In genomic region chr10:95908450-95908849, GRCh38 we compare ENCODE assay signal across 8 cellular contexts. TPM values are rescaled to one million over a fixed set of nuclear protein-coding genes. Genes with fewer than 3 reads are reported as not detected.
DNase-seq lines count a peak whose midpoint lies in the region; ATAC-seq and TF ChIP-seq lines count a peak whose summit lies in the region.

No MANE protein-coding gene starts in this region.

- TF ChIP-seq POLR2A in GM18505 (IDR thresholded peaks at IDR 0.05; ENCODE audit: borderline replicate concordance, extremely low read depth, insufficient read depth, insufficient read length) = no peak

- H3K27me3 Mint-ChIP-seq in activated T-cell treated with anti-CD3 and anti-CD28 coated beads, Interleukin-2, amount 50 U/mL, for 4 hours (ENCODE audit: low read depth) = no peaks in the 10 kb centered on the region
- H3K27me3 Mint-ChIP-seq in T-helper 17 cell = no peaks in the 10 kb centered on the region

- H3K36me3 ChIP-seq in hepatocyte (replicated peaks; ENCODE audit: insufficient read depth, low read depth) (no peaks in the 10 kb centered on the region), smooth muscle cell (ENCODE audit: low read depth) (no peaks in the 10 kb centered on the region)

- peak overlapping the region; percentile 91 for H3K4me3 Mint-ChIP-seq in activated T-cell treated with anti-CD3 and anti-CD28 coated beads, Interleukin-2, amount 50 U/mL, for 4 hours
- H3K4me3 Mint-ChIP-seq in T-helper 17 cell = peak overlapping the region; percentile 95

- H3F3A ChIP-seq in smooth muscle cell (ENCODE audit: low read depth) = no peaks in the 10 kb centered on the region

- ATAC-seq in activated T-cell treated with anti-CD3 and anti-CD28 coated beads, Interleukin-2, amount 50 U/mL, for 4 hours = no peak
- ATAC-seq in T-helper 17 cell = no peak
- no peak for ATAC-seq in GM18505 (IDR thresholded peaks at IDR 0.05; ENCODE audit: unreplicated experiment)
- no peak for ATAC-seq in sciatic nerve

- H4K20me1 ChIP-seq in hepatocyte (ENCODE audit: insufficient read depth, poor library complexity, severe bottlenecking) (no peaks in the 10 kb centered on the region), smooth muscle cell (ENCODE audit: low read depth) (no peaks in the 10 kb centered on the region)

- no peaks in the 10 kb centered on the region for H3K9me3 ChIP-seq in T-helper 17 cell (ENCODE audit: control insufficient read depth, low read length, poor library complexity, severe bottlenecking)
- H3K9me3 ChIP-seq in hepatocyte (ENCODE audit: low read depth) = no peaks in the 10 kb centered on the region
- H3K9me3 ChIP-seq in smooth muscle cell (replicated peaks; ENCODE audit: low read depth) = no peaks in the 10 kb centered on the region

- H3K9me3 Mint-ChIP-seq in activated T-cell treated with anti-CD3 and anti-CD28 coated beads, Interleukin-2, amount 50 U/mL, for 4 hours = no peaks in the 10 kb centered on the region

- H3K4me1 ChIP-seq in hepatocyte (ENCODE audit: insufficient read depth) = peaks cover 4% of the 10 kb centered on the region
- H3K4me1 ChIP-seq in smooth muscle cell (ENCODE audit: low read depth) = peaks cover 3% of the 10 kb centered on the region

- TF ChIP-seq CTCF in hepatocyte (IDR thresholded peaks at IDR 0.05; ENCODE audit: poor library complexity) = no peak
- no peak for TF ChIP-seq CTCF in smooth muscle cell (IDR thresholded peaks at IDR 0.05; ENCODE audit: borderline replicate concordance, insufficient read depth, poor library complexity, severe bottlenecking)

- H3K27ac ChIP-seq in hepatocyte = no peak overlapping the region
- no peak overlapping the region for H3K27ac ChIP-seq in smooth muscle cell (ENCODE audit: low read depth)

- no peak overlapping the region for H3K9ac ChIP-seq in smooth muscle cell (ENCODE audit: low read depth)

- H3K4me3 ChIP-seq in hepatocyte (no peak overlapping the region), smooth muscle cell (peak overlapping the region; percentile 74)

- DNase-seq in activated T-cell treated with anti-CD3 and anti-CD28 coated beads, Interleukin-2, amount 50 U/mL, for 4 hours = no peak
- no peak for DNase-seq in activated T-cell treated with anti-CD3 and anti-CD28 coated beads, Interleukin-2, amount 50 U/mL, for 1 hour
- DNase-seq in T-helper 17 cell = no peak
- no peak for DNase-seq in hepatocyte (ENCODE audit: low spot score)
- DNase-seq in smooth muscle cell (lab: John Stamatoyannopoulos, UW; ENCODE audit: unreplicated experiment) = no peak
- no peak for DNase-seq in NCI-H1930 (lab: John Stamatoyannopoulos, UW)
- DNase-seq in sciatic nerve (ENCODE audit: low spot score) = no peak

- 53% methylated on average over 4 of the region's 4 CpGs for WGBS in hepatocyte (ENCODE audit: low lambda C conversion rate, missing lambda C conversion rate)
- 58% methylated on average over 4 of the region's 4 CpGs for WGBS in smooth muscle cell (ENCODE audit: low lambda C conversion rate)

- peaks cover 7% of the 10 kb centered on the region for H3K79me2 ChIP-seq in hepatocyte
- H3K79me2 ChIP-seq in smooth muscle cell (ENCODE audit: low read depth) = peaks cover 7% of the 10 kb centered on the region

- intact Hi-C loops in sciatic nerve (cut with DNase I) = no loop called here

- H2AFZ ChIP-seq in hepatocyte (peak overlapping the region; percentile 93), smooth muscle cell (ENCODE audit: low read depth) (peak overlapping the region; percentile 94)

- peaks cover 12% of the 10 kb centered on the region for H3K4me1 Mint-ChIP-seq in activated T-cell treated with anti-CD3 and anti-CD28 coated beads, Interleukin-2, amount 50 U/mL, for 4 hours (ENCODE audit: low read depth)
- peaks cover 17% of the 10 kb centered on the region for H3K4me1 Mint-ChIP-seq in T-helper 17 cell

- no peaks in the 10 kb centered on the region for H3K36me3 Mint-ChIP-seq in activated T-cell treated with anti-CD3 and anti-CD28 coated beads, Interleukin-2, amount 50 U/mL, for 4 hours (ENCODE audit: insufficient read depth)
- no peaks in the 10 kb centered on the region for H3K36me3 Mint-ChIP-seq in T-helper 17 cell (ENCODE audit: low read depth)

- H3K9me2 ChIP-seq in hepatocyte (replicated peaks; ENCODE audit: insufficient read depth) = no peaks in the 10 kb centered on the region

- H3K27me3 ChIP-seq in hepatocyte (no peaks in the 10 kb centered on the region), smooth muscle cell (ENCODE audit: low read depth) (peaks cover 6% of the 10 kb centered on the region)

- H3K4me2 ChIP-seq in hepatocyte = peak overlapping the region; percentile 85
- peak overlapping the region; percentile 97 for H3K4me2 ChIP-seq in smooth muscle cell

- peak overlapping the region; percentile 91 for H3K27ac Mint-ChIP-seq in T-helper 17 cell

RNA-seq across cellular contexts. Expression of gene CC2D2B, which starts 0.7 kb away (rescaled TPM):
- total RNA-seq in activated T-cell treated with anti-CD3 and anti-CD28 coated beads, Interleukin-2, amount 50 U/mL, for 4 hours = not detected
- under 1 TPM; 0.17 to 0.55 TPM for total RNA-seq in T-helper 17 cell
- total RNA-seq in hepatocyte = 0.13 TPM in 1 of 2 replicates, not detected in the other
- polyA plus RNA-seq in hepatocyte = 0.97 TPM in 1 of 2 replicates, not detected in the other
- not detected in 2 replicates for total RNA-seq in smooth muscle cell
- polyA plus RNA-seq in smooth muscle cell = not detected in 2 replicates
- total RNA-seq in sciatic nerve = 3.1 TPM
